8 cellular contexts compared by ENCODE assay signal in the genomic region with DNA sequence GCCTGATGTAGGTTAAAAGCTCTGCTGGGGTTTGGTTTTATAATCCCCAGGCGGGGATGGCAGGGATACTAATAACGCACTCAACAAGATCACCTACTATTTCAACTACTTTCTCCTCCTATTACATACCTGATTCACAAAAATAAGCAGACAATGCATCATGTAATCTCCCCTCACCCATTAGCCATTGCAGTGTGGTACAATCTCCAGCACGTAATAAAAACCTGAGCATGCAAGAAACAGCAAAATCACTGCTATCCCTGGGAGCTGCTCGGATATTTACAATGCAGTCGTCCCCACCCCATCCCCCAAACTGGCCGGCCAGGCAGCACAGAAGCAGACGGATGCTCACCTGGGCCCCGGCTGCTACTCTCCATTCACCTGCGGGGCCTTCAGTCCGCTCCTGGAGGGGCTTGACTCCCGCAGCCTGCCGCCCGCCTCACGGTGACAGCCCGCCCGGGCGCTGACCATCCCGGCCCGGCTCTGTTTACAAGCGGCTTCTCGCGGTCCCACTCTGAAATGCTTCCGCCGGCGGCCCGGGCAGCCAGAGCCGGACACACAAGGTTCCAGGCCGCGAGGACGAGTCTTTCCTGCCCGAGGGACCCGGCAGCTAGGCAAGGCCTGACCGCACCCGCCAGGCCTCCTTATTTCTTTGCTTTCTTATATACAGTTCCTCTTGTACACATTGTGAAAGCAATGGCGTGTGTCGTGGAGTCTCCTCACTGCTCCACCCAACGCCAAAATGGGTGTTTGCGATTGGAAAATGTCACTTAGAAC. TPM values are rescaled to one million over a fixed set of nuclear protein-coding genes. Genes with fewer than 3 reads are reported as not detected.
DNase-seq lines count a peak whose midpoint lies in the region; ATAC-seq lines count a peak whose summit lies in the region.

TSS of gene PLEKHM3 (minus strand) at position 491 of the 777 bp plus-strand sequence. CDS start 23,888 bp downstream, outside the sequence.

- H3K9ac ChIP-seq in endocrine pancreas (ENCODE audit: control insufficient read depth, insufficient read depth, low read length) = peak within 1 kb of the TSS; percentile 73

- no peaks in the 10 kb centered on the region for H3K27me3 ChIP-seq in endocrine pancreas (ENCODE audit: control insufficient read depth, insufficient read depth, low read length)

- DNase-seq in CD1c-positive myeloid dendritic cell (ENCODE audit: extremely low spot score) = peak; percentile 91
- DNase-seq in NOMO-1 (lab: John Stamatoyannopoulos, UW; ENCODE audit: unreplicated experiment in 2 of 2) = peak; percentile 87 to 91
- DNase-seq in activated CD8-positive, alpha-beta memory T cell treated with anti-CD3 and anti-CD28 coated beads for 48 hours (ENCODE audit: low read depth in 2 of 3, low spot score in 2 of 3) = peak; percentile 65 to 84 (median 73)
- DNase-seq in mesenteric fat pad (ENCODE audit: low spot score) = peak; percentile 96
- DNase-seq in stimulated activated CD8-positive, alpha-beta memory T cell treated with anti-CD3 and anti-CD28 coated beads, Interleukin-15, amount 100 ng/mL, for 24 hours (ENCODE audit: low read depth) = peak; percentile 52

- peak within 1 kb of the TSS; percentile 99 for H3K4me3 ChIP-seq in endocrine pancreas (ENCODE audit: control insufficient read depth, insufficient read depth, low read length)

- H3K9me3 ChIP-seq in endocrine pancreas (ENCODE audit: control insufficient read depth, low read length) = no peaks in the 10 kb centered on the region

- H3K4me1 ChIP-seq in endocrine pancreas (ENCODE audit: control insufficient read depth, insufficient read depth, low read length) = peaks cover 9% of the 10 kb centered on the region

- peak; percentile 93 for ATAC-seq in GM19324 (IDR thresholded peaks at IDR 0.05; ENCODE audit: low FRiP score, unreplicated experiment)
- ATAC-seq in HG03457 (IDR thresholded peaks at IDR 0.05; ENCODE audit: unreplicated experiment) = peak; percentile 80

- H3K36me3 ChIP-seq in endocrine pancreas (ENCODE audit: control insufficient read depth, insufficient read depth, low read length) = no peaks in the 10 kb centered on the region

RNA-seq across cellular contexts. Expression of gene PLEKHM3, which starts in this region (rescaled TPM):
- total RNA-seq in mesenteric fat pad = 15.6 TPM

Comparison
In these comparisons a context has a peak if more than half of its experiments do, and no peak if none do; other contexts are left out.
1. Peak in every context shown above with its lines: DNase-seq, ATAC-seq and H3K4me3 ChIP-seq.